In genomic region chr6:48670546-48670945, GRCh38 we compare ENCODE assay signal across 28 cellular contexts.
"Had no signal": no experiment of that assay in that cellular context is flagged by ENCODE, and none has a peak within 500 bp of the region (broad histone marks: within the 10 kb centered on the region; RNA-seq: fewer than 3 reads in every experiment).

No MANE protein-coding gene starts in this region.

- ATAC-seq: activated CD8-positive, alpha-beta T cell treated with anti-CD3 and anti-CD28 coated beads, Interleukin-2, amount 10 ng/mL, durations not matched to agents 7 days and 5 days; Panc1 had no signal

- H3K27me3 ChIP-seq: ascending aorta, SJCRH30 had no signal

- H3K9me3 ChIP-seq: ascending aorta, SJCRH30 had no signal

- H3K27ac ChIP-seq: ascending aorta, SJCRH30, SK-N-MC had no signal

- H3K4me3 ChIP-seq: ascending aorta, SJCRH30, SK-N-MC had no signal

- DNase-seq: activated CD4-positive, alpha-beta T cell treated with anti-CD3 and anti-CD28 coated beads, Interleukin-2, amount 10 ng/mL, durations not matched to agents 7 days and 5 days; activated CD4-positive, alpha-beta T cell treated with anti-CD3 and anti-CD28 coated beads, Interleukin-2, amount 50 U/mL, for 48 hours; activated CD8-positive, alpha-beta T cell treated with anti-CD3 and anti-CD28 coated beads, Interleukin-2, amount 10 ng/mL, durations not matched to agents 7 days and 5 days; activated gamma-delta T cell; activated naive CD4-positive, alpha-beta T cell treated with Interleukin-2 at 50 U/mL for 16 hours; activated naive CD8-positive, alpha-beta T cell treated with anti-CD3 and anti-CD28 coated beads, Interleukin-2, amount 10 ng/mL, durations not matched to agents 7 days and 5 days; activated T-cell treated with anti-CD3 and anti-CD28 coated beads, Interleukin-2, amount 50 U/mL, for 24 hours; amygdala; Kasumi-1; KG1; MM.1S; MV-4-11; NCI-H1092; NCI-H146; NCI-H187; NCI-H2029 treated with DMSO at 0.1 percent for 48 hours; NCI-H2107; NCI-H2171; NCI-H510A; NCI-H526; NCI-H748 treated with DMSO at 0.1 percent for 48 hours; OCI-M1; SHP77; SJCRH30 had no signal

- H3K36me3 ChIP-seq: ascending aorta, SJCRH30 had no signal

- FAIRE-seq: TTC549 had no signal

- H3K4me1 ChIP-seq: ascending aorta had no signal
